20 cellular contexts compared by ENCODE assay signal in the genomic region with DNA sequence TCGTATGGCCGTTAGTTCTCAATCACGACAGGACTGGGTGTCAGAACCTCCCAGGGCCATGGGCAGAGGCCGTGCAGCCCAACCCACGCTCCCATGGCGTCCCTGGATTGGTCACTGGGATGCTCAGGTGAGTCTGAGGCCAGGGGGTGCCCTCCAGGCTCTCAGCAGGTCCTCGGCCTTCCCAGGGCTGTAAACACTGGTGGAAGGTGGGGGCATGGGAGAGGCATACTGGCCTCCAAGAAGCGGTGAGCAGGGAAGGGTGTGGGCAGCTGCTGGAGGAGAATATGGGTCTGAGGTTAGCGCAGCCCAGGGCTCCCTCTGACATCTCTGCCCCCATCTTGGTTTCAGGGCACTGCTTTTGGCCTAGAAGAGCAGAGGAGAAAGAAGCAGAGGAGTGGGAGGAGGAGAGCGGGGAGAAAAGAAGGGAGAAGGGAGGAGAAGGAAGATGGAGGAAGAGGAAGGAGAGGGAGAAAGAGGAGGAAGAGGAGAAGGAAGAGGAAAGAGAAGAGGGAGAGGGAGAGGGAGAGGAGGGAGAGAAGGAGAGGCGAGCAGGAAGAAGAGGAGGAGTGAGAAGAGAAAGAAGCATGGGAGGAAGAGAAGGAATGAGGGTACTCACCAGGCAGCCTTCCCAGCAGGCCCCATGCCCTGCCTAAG.
DNase-seq lines count a peak whose midpoint lies in the region; ATAC-seq, FAIRE-seq and TF ChIP-seq lines count a peak whose summit lies in the region.
"Had no signal": no experiment of that assay in that cellular context is flagged by ENCODE, and none has a peak within 500 bp of the region (broad histone marks: within the 10 kb centered on the region; RNA-seq: fewer than 3 reads in every experiment).

No MANE protein-coding gene starts in this region.

- no peaks in the 10 kb centered on the region for H3K79me2 ChIP-seq in K562 (ENCODE audit: control insufficient read depth, insufficient read depth, low read length)

- TF ChIP-seq RAD21 in IMR-90 (IDR thresholded peaks at IDR 0.05; ENCODE audit: low read length) (no peak), K562 (CRISPR knock-in tag; conservative IDR thresholded peaks at IDR 0.05 in 1 of 2, IDR thresholded peaks at IDR 0.05 in 1 of 2) (no peak)

- no peak overlapping the region for H2AK9ac ChIP-seq in IMR-90 (replicated peaks; ENCODE audit: low read depth, low read length, poor library complexity)

- H3K9me1 ChIP-seq in IMR-90 (ENCODE audit: insufficient read depth, low read length) = peaks cover 5% of the 10 kb centered on the region; the same call in 1 of the 2 replicates
- H3K9me1 ChIP-seq in K562 (ENCODE audit: control insufficient read depth, insufficient read depth, low read length) = no peaks in the 10 kb centered on the region

- H3K18ac ChIP-seq in IMR-90 (ENCODE audit: low read depth, low read length) = no peak overlapping the region
- H3K18ac ChIP-seq in mesenchymal stem cell (ENCODE audit: low read depth in 1 of 2, low read length in 2 of 2) = peak overlapping the region; percentile 14 to 55

- H2AK5ac ChIP-seq in IMR-90 (ENCODE audit: low read depth, low read length) (peak overlapping the region; percentile 21; the same call in 1 of the 2 replicates), mesenchymal stem cell (ENCODE audit: low read length, severe bottlenecking) (no peak overlapping the region)

- H2BK12ac ChIP-seq in mesenchymal stem cell (ENCODE audit: low read length in 2 of 2) = peak overlapping the region in 1 of 2 experiments; percentile 15

- POLR2A ChIA-PET in IMR-90 (lab: Charles Lee; ENCODE audit: unreplicated experiment) = no interaction called here
- POLR2A ChIA-PET in K562 (lab: Yijun Ruan, JAX) = interaction anchor here (0.5 kb wide), 1 partner anchor 20 kb away, joined by 3 read pairs; no protein-coding TSS in a partner anchor

- no peak for FAIRE-seq in K562 (lab: Jason Lieb, UNC)
- FAIRE-seq: H54 had no signal

- no peak overlapping the region for H3K4me3 Mint-ChIP-seq in CD14-positive monocyte
- H3K4me3 Mint-ChIP-seq: HFFc6 had no signal

- peaks cover 0 to 3% (median 0%) of the 10 kb centered on the region in 7 donors for H3K9me3 Mint-ChIP-seq in CD14-positive monocyte
- H3K9me3 Mint-ChIP-seq: HFFc6 had no signal

- H3K9ac ChIP-seq in IMR-90 (ENCODE audit: low read depth, low read length) = no peak overlapping the region
- H3K9ac ChIP-seq in K562 (ENCODE audit: insufficient read depth in 1 of 2, low read depth in 2 of 2, low read length in 2 of 2) = no peak overlapping the region; a peak in 1 of 4 replicates
- no peak overlapping the region for H3K9ac ChIP-seq in mesenchymal stem cell (ENCODE audit: low read length)

- no peak overlapping the region for H3K4me3 ChIP-seq in IMR-90 (ENCODE audit: insufficient read depth, low read depth, low read length)
- H3K4me3 ChIP-seq in K562 = no peak overlapping the region
- no peak overlapping the region for H3K4me3 ChIP-seq in mesenchymal stem cell (ENCODE audit: insufficient read depth in 1 of 2, low read depth in 1 of 2, low read length in 2 of 2)

- no peak overlapping the region for H2BK20ac ChIP-seq in IMR-90 (ENCODE audit: low read depth, low read length)

- no peaks in the 10 kb centered on the region for H3K9me3 ChIP-seq in IMR-90 (ENCODE audit: control insufficient read depth, insufficient read depth, low read length)
- no peaks in the 10 kb centered on the region for H3K9me3 ChIP-seq in K562 (replicated peaks; ENCODE audit: control insufficient read depth, insufficient read depth, low read depth, low read length)
- no peaks in the 10 kb centered on the region for H3K9me3 ChIP-seq in mesenchymal stem cell (ENCODE audit: control insufficient read depth, low read length)

- H4K5ac ChIP-seq in IMR-90 (ENCODE audit: low read depth, low read length) = no peak overlapping the region

- no peak overlapping the region for H3K4me2 ChIP-seq in IMR-90 (ENCODE audit: low read depth, low read length)
- H3K4me2 ChIP-seq in K562 (ENCODE audit: insufficient read depth, low read length) = no peak overlapping the region
- no peak overlapping the region for H3K4me2 ChIP-seq in mesenchymal stem cell (ENCODE audit: low read length, poor library complexity, severe bottlenecking)

- H4K20me1 ChIP-seq in IMR-90 (ENCODE audit: insufficient read depth, low read length) (no peaks in the 10 kb centered on the region), K562 (replicated peaks; ENCODE audit: control insufficient read depth, insufficient read depth, low read length) (peaks cover 18% of the 10 kb centered on the region)

- WGBS in IMR-90 (ENCODE audit: extremely low coverage in 2 of 2, insufficient read length in 1 of 2), 2 experiments = 100% methylated on average over 1 to 3 of the region's 11 CpGs
- WGBS in K562 (ENCODE audit: insufficient coverage, low coverage, missing lambda C conversion rate) = 10% methylated on average over 11 of the region's 11 CpGs
- 92% methylated on average over 11 of the region's 11 CpGs for WGBS in mesenchymal stem cell

- H2BK120ac ChIP-seq in IMR-90 (ENCODE audit: low read depth, low read length) (no peak overlapping the region), mesenchymal stem cell (ENCODE audit: low read depth, low read length) (no peak overlapping the region)

- H4K91ac ChIP-seq in IMR-90 (ENCODE audit: insufficient read depth, low read depth, low read length) = no peak overlapping the region
- peak overlapping the region; percentile 31 for H4K91ac ChIP-seq in mesenchymal stem cell (ENCODE audit: low read length)

- no peaks in the 10 kb centered on the region for H3K79me1 ChIP-seq in IMR-90 (ENCODE audit: low read depth in 1 of 2, low read length in 2 of 2)
- peaks cover 1% of the 10 kb centered on the region for H3K79me1 ChIP-seq in mesenchymal stem cell (replicated peaks; ENCODE audit: low read length, poor library complexity, severe bottlenecking)

- peaks cover under 1% of the 10 kb centered on the region for H3K4me1 Mint-ChIP-seq in CD14-positive monocyte

- H3K14ac ChIP-seq in IMR-90 (replicated peaks; ENCODE audit: low read depth, low read length) (no peak overlapping the region), mesenchymal stem cell (ENCODE audit: low read length in 2 of 2) (no peak overlapping the region)

- in situ Hi-C loops in IMR-90 (cut with MboI; ENCODE audit: low sequenced_read_pairs) = no loop called here
- in situ Hi-C loops in K562 (cut with MboI) = loop anchor here (25.0 kb wide), 1 partner anchor 1276 kb away; no protein-coding TSS in a partner anchor

- no peaks in the 10 kb centered on the region for H3K36me3 Mint-ChIP-seq in CD14-positive monocyte

- no peak overlapping the region for H3K56ac ChIP-seq in IMR-90 (ENCODE audit: extremely low read depth, insufficient read depth, low read length)

- H3K27me3 ChIP-seq in IMR-90 (ENCODE audit: control insufficient read depth, insufficient read depth, low read length) (no peaks in the 10 kb centered on the region), K562 (ENCODE audit: control insufficient read depth in 2 of 2, insufficient read depth in 2 of 2, low read length in 2 of 2) (peaks cover 7 to 63% of the 10 kb centered on the region in 2 experiments; a peak in 4 of 5 replicates), mesenchymal stem cell (ENCODE audit: control insufficient read depth in 1 of 2, insufficient read depth in 1 of 2, low read length in 2 of 2) (peaks cover 0 to 5% of the 10 kb centered on the region in 2 experiments)

- no peak overlapping the region for H2BK15ac ChIP-seq in IMR-90 (ENCODE audit: low read depth, low read length)
- no peak overlapping the region for H2BK15ac ChIP-seq in mesenchymal stem cell (ENCODE audit: low read depth, poor library complexity, severe bottlenecking)

- H3K4me1 ChIP-seq in IMR-90 (ENCODE audit: control insufficient read depth, insufficient read depth, low read length) = peaks cover 6% of the 10 kb centered on the region; the same call in 1 of the 2 replicates
- H3K4me1 ChIP-seq in K562 (replicated peaks in 1 of 2; ENCODE audit: control insufficient read depth in 2 of 2, insufficient read depth in 2 of 2, low read length in 2 of 2) = peaks cover 0 to 9% of the 10 kb centered on the region in 2 experiments; a peak in 2 of 5 replicates
- H3K4me1 ChIP-seq in mesenchymal stem cell (ENCODE audit: control insufficient read depth, insufficient read depth, low read depth, low read length) = peaks cover 26% of the 10 kb centered on the region

- intact Hi-C loops in CD14-positive monocyte (cut with micrococcal nuclease) (no loop called here), IMR-90 (cut with micrococcal nuclease) (no loop called here), K562 (cut with micrococcal nuclease) (no loop called here)

- no peak for TF ChIP-seq EP300 in K562 (IDR thresholded peaks at IDR 0.05; ENCODE audit: low read length)

- H4K8ac ChIP-seq in IMR-90 (ENCODE audit: low read depth in 2 of 2, low read length in 2 of 2) (no peak overlapping the region), mesenchymal stem cell (ENCODE audit: low read length) (no peak overlapping the region)

- dilution Hi-C loops in IMR-90 (cut with HindIII; ENCODE audit: low sequenced_read_pairs, unreplicated experiment) = no loop called here

- H3K23ac ChIP-seq in IMR-90 (ENCODE audit: low read depth, low read length) = no peak overlapping the region
- no peak overlapping the region for H3K23ac ChIP-seq in mesenchymal stem cell (ENCODE audit: low read length in 2 of 2)

- no peak overlapping the region for H3K4ac ChIP-seq in IMR-90 (ENCODE audit: low read depth, low read length)
- peak overlapping the region in 1 of 2 experiments; percentile 59 for H3K4ac ChIP-seq in mesenchymal stem cell (ENCODE audit: low read depth in 1 of 2, low read length in 2 of 2)

- peak overlapping the region in 1 of 7 donors; percentile 33 for H3K27ac Mint-ChIP-seq in CD14-positive monocyte
- H3K27ac Mint-ChIP-seq: HFFc6 had no signal

- TF ChIP-seq CTCF in CD14-positive monocyte (IDR thresholded peaks at IDR 0.05) = no peak
- no peak for TF ChIP-seq CTCF in IMR-90 (conservative IDR thresholded peaks at IDR 0.05; ENCODE audit: low read depth, low read length)
- TF ChIP-seq CTCF in K562 (IDR thresholded peaks at IDR 0.05 in 2 of 3, conservative IDR thresholded peaks at IDR 0.05 in 1 of 3; ENCODE audit: insufficient read depth in 2 of 3, low read depth in 1 of 3, low read length in 3 of 3) = no peak

- peaks cover 2 to 7% (median 3%) of the 10 kb centered on the region in 3 donors for H3K27me3 Mint-ChIP-seq in CD14-positive monocyte (ENCODE audit: low read depth in 3 of 3)

- no peak overlapping the region for H2BK5ac ChIP-seq in IMR-90 (ENCODE audit: low read depth, low read length, poor library complexity, severe bottlenecking)
- H2BK5ac ChIP-seq in mesenchymal stem cell (ENCODE audit: low read depth, low read length, poor library complexity, severe bottlenecking) = no peak overlapping the region

- CTCF ChIA-PET in IMR-90 (lab: Yijun Ruan, JAX) = interaction anchor here (1.0 kb wide), 1 partner anchor 20 kb away, joined by 5 read pairs; no protein-coding TSS in a partner anchor
- CTCF ChIA-PET in K562 (lab: Yijun Ruan, JAX; ENCODE audit: low intra/inter-chr PET ratio) = no interaction called here

- H3K27ac ChIP-seq in IMR-90 (ENCODE audit: insufficient read depth, low read length) (no peak overlapping the region), K562 (ENCODE audit: extremely low read depth, low read depth, low read length) (no peak overlapping the region), mesenchymal stem cell (ENCODE audit: low read length, poor library complexity, severe bottlenecking) (no peak overlapping the region)
- H3K27ac ChIP-seq: C4-2B, HL-60 had no signal

- TF ChIP-seq POLR2A in IMR-90 (IDR thresholded peaks at IDR 0.05; ENCODE audit: low read depth, low read length) (no peak), K562 (conservative IDR thresholded peaks at IDR 0.05) (no peak)

- DNase-seq in CD14-positive monocyte (ENCODE audit: low spot score) (peak; percentile 7), IMR-90 (no peak), K562 (ENCODE audit: extremely low read depth in 1 of 4, low spot score in 3 of 4) (no peak), mesenchymal stem cell (no peak), NCI-H345 treated with DMSO at 0.1 percent for 48 hours (lab: John Stamatoyannopoulos, UW; ENCODE audit: unreplicated experiment) (no peak), NCI-H2196 treated with DMSO at 0.1 percent for 48 hours (lab: John Stamatoyannopoulos, UW; ENCODE audit: unreplicated experiment) (no peak), SHP77 (lab: John Stamatoyannopoulos, UW) (no peak), OCI-M2 (lab: John Stamatoyannopoulos, UW; ENCODE audit: unreplicated experiment) (no peak)
- DNase-seq: ACHN, DMS79, HFFc6, NCI-H1092 treated with DMSO at 0.1 percent for 48 hours, NCI-H2081, NCI-H510A treated with DMSO at 0.1 percent for 48 hours, NCI-H82, PC-3, RPMI8226 had no signal

- H3K36me3 ChIP-seq in IMR-90 (ENCODE audit: control insufficient read depth, insufficient read depth, low read length) = no peaks in the 10 kb centered on the region
- H3K36me3 ChIP-seq in K562 (ENCODE audit: control insufficient read depth, insufficient read depth, low read length) = no peaks in the 10 kb centered on the region
- peaks cover 0 to 10% of the 10 kb centered on the region in 2 experiments for H3K36me3 ChIP-seq in mesenchymal stem cell (ENCODE audit: control insufficient read depth in 1 of 2, insufficient read depth in 2 of 2, low read depth in 1 of 2, low read length in 2 of 2)

- ATAC-seq in IMR-90 (ENCODE audit: low read depth) (no peak), K562 (no peak)
- ATAC-seq: PC-3 had no signal

- no TSS peak for BruUV-seq in IMR-90 (replicated peaks; lab: Mats Ljungman, UMichigan)
- BruUV-seq in K562 (replicated peaks; lab: Mats Ljungman, UMichigan) = no TSS peak

- H2AFZ ChIP-seq in IMR-90 (replicated peaks; ENCODE audit: low read length, poor library complexity) (no peak overlapping the region), K562 (ENCODE audit: low read depth, low read length) (no peak overlapping the region), mesenchymal stem cell (ENCODE audit: low read depth, low read length) (no peak overlapping the region)
